In the genomic region with DNA sequence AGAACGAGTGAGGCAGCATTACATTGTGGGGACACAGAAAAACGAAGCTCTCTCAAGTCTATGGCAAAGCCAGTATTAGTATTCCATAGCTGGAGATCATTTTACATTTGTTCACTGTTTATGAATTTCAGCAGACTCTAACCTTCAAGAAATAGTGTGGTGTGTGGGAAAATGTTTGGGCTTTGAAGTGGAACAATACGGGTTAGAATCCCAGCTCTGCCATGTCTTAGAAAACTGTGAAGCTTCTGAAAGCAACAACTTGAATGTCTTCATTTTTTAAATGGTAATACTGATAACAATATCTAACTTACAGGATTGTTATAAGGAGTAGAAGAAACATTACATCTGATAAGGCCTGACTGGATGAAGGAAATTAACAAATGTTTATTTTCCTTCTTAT, we compare ENCODE assay signal across 33 cellular contexts.
"Had no signal": no experiment of that assay in that cellular context is flagged by ENCODE, and none has a peak within 500 bp of the region (broad histone marks: within the 10 kb centered on the region; RNA-seq: fewer than 3 reads in every experiment).

No MANE protein-coding gene starts in this region.

- H3K4me3 Mint-ChIP-seq: activated B cell treated with CpG ODN at 0.5 μM for 24 hours; activated CD8-positive, alpha-beta T cell treated with anti-CD3 and anti-CD28 coated beads for 36 hours; activated naive CD8-positive, alpha-beta T cell; activated T-cell treated with anti-CD3 and anti-CD28 coated beads, Interleukin-2, amount 50 U/mL, for 4 hours; activated T-helper 17 cell treated with anti-CD3 and anti-CD28 coated beads, Interleukin-2, amount 50 U/mL, for 72 hours; effector memory CD8-positive, alpha-beta T cell; T-cell; T-helper 1 cell treated with Interleukin-12 subunit alpha and Interleukin-12 subunit beta and Interleukin-4 antibody, amounts not matched to agents 30 μg/mL and 1 μg/mL, for 36 hours; T-helper 2 cell treated with Interferon-gamma antibody and Interleukin-4, amounts not matched to agents 5 μg/mL and 100 μg/mL, for 36 hours had no signal

- H3K4me1 Mint-ChIP-seq: activated B cell treated with CpG ODN at 0.5 μM for 24 hours; activated T-helper 17 cell treated with anti-CD3 and anti-CD28 coated beads, Interleukin-2, amount 50 U/mL, for 72 hours had no signal

- H3K27ac Mint-ChIP-seq: activated B cell treated with CpG ODN at 0.5 μM for 24 hours; activated CD8-positive, alpha-beta T cell treated with anti-CD3 and anti-CD28 coated beads for 36 hours; activated naive CD8-positive, alpha-beta T cell; activated T-helper 17 cell treated with anti-CD3 and anti-CD28 coated beads, Interleukin-2, amount 50 U/mL, for 72 hours; effector memory CD8-positive, alpha-beta T cell; T-helper 1 cell treated with Interleukin-12 subunit alpha and Interleukin-12 subunit beta and Interleukin-4 antibody, amounts not matched to agents 30 μg/mL and 1 μg/mL, for 36 hours; T-helper 2 cell treated with Interferon-gamma antibody and Interleukin-4, amounts not matched to agents 5 μg/mL and 100 μg/mL, for 36 hours had no signal

- H3K4me3 ChIP-seq: esophagus squamous epithelium, gastroesophageal sphincter had no signal

- H3K27ac ChIP-seq: epithelial cell of prostate, esophagus squamous epithelium, gastroesophageal sphincter, WERI-Rb-1 had no signal

- H3K9me3 ChIP-seq: esophagus squamous epithelium, gastroesophageal sphincter had no signal

- DNase-seq: activated B cell treated with CpG ODN at 0.5 μM for 24 hours; activated CD4-positive, alpha-beta T cell treated with anti-CD3 and anti-CD28 coated beads for 48 hours; activated CD4-positive, alpha-beta T cell treated with anti-CD3 and anti-CD28 coated beads, Interleukin-2, amount 50 U/mL, for 1 hour; activated CD4-positive, alpha-beta T cell treated with anti-CD3 and anti-CD28 coated beads, Interleukin-2, amount 50 U/mL, for 48 hours; activated CD8-positive, alpha-beta memory T cell treated with anti-CD3 and anti-CD28 coated beads for 24 hours; activated CD8-positive, alpha-beta T cell treated with anti-CD3 and anti-CD28 coated beads for 36 hours; activated effector memory CD4-positive, alpha-beta T cell treated with Interleukin-2 at 50 U/mL for 16 hours; activated gamma-delta T cell treated with Interleukin-2 at 50 U/mL for 16 hours; activated naive CD4-positive, alpha-beta T cell treated with anti-CD3 and anti-CD28 coated beads, Interleukin-2, amount 50 U/mL, for 16 hours; activated naive CD4-positive, alpha-beta T cell treated with Interleukin-2 at 50 U/mL for 16 hours; activated T-cell treated with anti-CD3 and anti-CD28 coated beads, Interleukin-2, amount 50 U/mL, for 4 hours; amniotic stem cell; anterior cingulate cortex; caudate nucleus; cortex of kidney; dermis blood vessel endothelial cell; effector CD4-positive, alpha-beta T cell; effector memory CD8-positive, alpha-beta T cell; esophagus squamous epithelium; foreskin melanocyte; SW 1271; T-cell; T1000; WERI-Rb-1 had no signal

- H3K36me3 ChIP-seq: esophagus squamous epithelium, gastroesophageal sphincter, WERI-Rb-1 had no signal

- H3K9me3 Mint-ChIP-seq: activated B cell treated with CpG ODN at 0.5 μM for 24 hours; activated CD8-positive, alpha-beta T cell treated with anti-CD3 and anti-CD28 coated beads for 36 hours; activated T-cell treated with anti-CD3 and anti-CD28 coated beads, Interleukin-2, amount 50 U/mL, for 4 hours; activated T-helper 17 cell treated with anti-CD3 and anti-CD28 coated beads, Interleukin-2, amount 50 U/mL, for 72 hours; effector memory CD8-positive, alpha-beta T cell; T-cell; T-helper 1 cell treated with Interleukin-12 subunit alpha and Interleukin-12 subunit beta and Interleukin-4 antibody, amounts not matched to agents 30 μg/mL and 1 μg/mL, for 36 hours; T-helper 2 cell treated with Interferon-gamma antibody and Interleukin-4, amounts not matched to agents 5 μg/mL and 100 μg/mL, for 36 hours had no signal

- FAIRE-seq: astrocyte, colon had no signal

- H3K27me3 ChIP-seq: esophagus squamous epithelium, gastroesophageal sphincter had no signal

- H3K27me3 Mint-ChIP-seq: activated B cell treated with CpG ODN at 0.5 μM for 24 hours; activated CD8-positive, alpha-beta T cell treated with anti-CD3 and anti-CD28 coated beads for 36 hours; activated naive CD8-positive, alpha-beta T cell; activated T-helper 17 cell treated with anti-CD3 and anti-CD28 coated beads, Interleukin-2, amount 50 U/mL, for 72 hours; effector memory CD8-positive, alpha-beta T cell; T-cell had no signal

- ATAC-seq: activated CD4-positive, CD25-positive, alpha-beta regulatory T cell treated with anti-CD3 and anti-CD28 coated beads, Interleukin-2, amount 50 U/mL, for 24 hours; activated CD8-positive, alpha-beta T cell treated with anti-CD3 and anti-CD28 coated beads for 36 hours; activated T-cell treated with anti-CD3 and anti-CD28 coated beads, Interleukin-2, amount 50 U/mL, for 4 hours; activated T-helper 17 cell treated with anti-CD3 and anti-CD28 coated beads, Interleukin-2, amount 50 U/mL, for 72 hours; effector memory CD8-positive, alpha-beta T cell; gastroesophageal sphincter; T-cell had no signal

- H3K4me1 ChIP-seq: esophagus squamous epithelium had no signal
